10 cellular contexts compared by ENCODE assay signal in the genomic region with DNA sequence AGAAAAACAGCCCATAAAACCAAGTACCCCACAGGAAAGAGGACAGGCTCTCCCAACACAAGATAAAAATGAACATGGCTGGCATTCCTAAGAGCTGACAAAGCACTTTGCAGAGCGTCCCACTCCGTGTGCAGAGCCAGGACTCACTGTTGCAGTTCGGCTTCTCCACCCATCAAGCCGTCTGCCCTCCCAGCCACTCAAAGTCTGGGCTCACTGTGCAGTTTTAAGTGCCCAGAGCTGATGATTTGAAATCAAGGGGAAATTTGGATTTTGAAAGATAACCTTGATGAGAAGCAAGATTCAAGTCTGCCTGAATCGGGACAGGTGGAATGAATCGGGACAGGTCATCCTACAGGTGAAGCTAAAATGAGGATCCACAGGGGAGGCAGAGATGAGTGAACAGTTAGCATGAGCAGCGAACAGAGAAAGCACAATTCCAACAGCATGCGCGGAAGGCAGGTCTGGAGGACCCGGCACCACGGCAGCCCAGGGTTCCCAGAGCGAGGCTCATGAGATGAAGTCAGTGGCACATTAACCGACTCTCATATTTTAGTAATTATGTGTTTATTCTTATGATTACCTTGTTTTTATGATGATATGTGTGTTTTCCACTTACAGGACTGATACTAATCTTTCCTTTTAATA. TPM values are rescaled to one million over a fixed set of nuclear protein-coding genes. Genes with fewer than 3 reads are reported as not detected.
DNase-seq lines count a peak whose midpoint lies in the region; ATAC-seq, FAIRE-seq and TF ChIP-seq lines count a peak whose summit lies in the region.
"Had no signal": no experiment of that assay in that cellular context is flagged by ENCODE, and none has a peak within 500 bp of the region (broad histone marks: within the 10 kb centered on the region; RNA-seq: fewer than 3 reads in every experiment).

No MANE protein-coding gene starts in this region.

- no peaks in the 10 kb centered on the region for H3K27me3 ChIP-seq in DOHH2 (ENCODE audit: control insufficient read depth, low read length)
- H3K27me3 ChIP-seq: upper lobe of left lung had no signal

- H3K36me3 ChIP-seq in DOHH2 (ENCODE audit: control insufficient read depth, low read length), result peaks cover 89% of the 10 kb centered on the region

- H3K4me2 ChIP-seq in DOHH2 (ENCODE audit: low read length), result peak overlapping the region; percentile 85

- no peaks in the 10 kb centered on the region for H3K4me1 Mint-ChIP-seq in progenitor cell of endocrine pancreas (ENCODE audit: low read depth)

- H3K79me2 ChIP-seq in DOHH2 (ENCODE audit: control insufficient read depth, low read length), result peaks cover 36% of the 10 kb centered on the region

- peak overlapping the region; percentile 33 for H3K27ac Mint-ChIP-seq in progenitor cell of endocrine pancreas

- H4K20me1 ChIP-seq in DOHH2 (ENCODE audit: control insufficient read depth, insufficient read depth, low read depth, low read length), result no peaks in the 10 kb centered on the region

- H3K4me1 ChIP-seq in DOHH2 (ENCODE audit: control insufficient read depth, low read length), result peaks cover 80% of the 10 kb centered on the region
- H3K4me1 ChIP-seq: upper lobe of left lung had no signal

- H3K9me3 Mint-ChIP-seq in progenitor cell of endocrine pancreas (ENCODE audit: low read depth), result no peaks in the 10 kb centered on the region

- no peak for FAIRE-seq in RCC 7860 (lab: Jason Lieb, UNC)

- ATAC-seq in HG03439 (IDR thresholded peaks at IDR 0.05; ENCODE audit: unreplicated experiment), result no peak

- H3F3A ChIP-seq in DOHH2 (ENCODE audit: control insufficient read depth, insufficient read depth), result peaks cover 52% of the 10 kb centered on the region

- no peaks in the 10 kb centered on the region for H3K9me2 ChIP-seq in DOHH2 (replicated peaks; ENCODE audit: control insufficient read depth, low read length)

- H3K36me3 Mint-ChIP-seq in progenitor cell of endocrine pancreas (ENCODE audit: insufficient read depth), result peaks cover 29% of the 10 kb centered on the region

- no peak for TF ChIP-seq CTCF in DOHH2 (IDR thresholded peaks at IDR 0.05; ENCODE audit: low read depth, low read length, poor library complexity, severe bottlenecking)
- no peak for TF ChIP-seq CTCF in fibroblast of mammary gland (conservative IDR thresholded peaks at IDR 0.05; ENCODE audit: control insufficient read depth, insufficient read depth, low read depth, low read length)
- no peak for TF ChIP-seq CTCF in progenitor cell of endocrine pancreas (IDR thresholded peaks at IDR 0.05; ENCODE audit: unreplicated experiment)

- H3K27me3 Mint-ChIP-seq in progenitor cell of endocrine pancreas, result no peaks in the 10 kb centered on the region

- DNase-seq in RCC 7860 (ENCODE audit: low spot score) (peak; percentile 30), fibroblast of mammary gland (ENCODE audit: low read depth) (peak; percentile 69), progenitor cell of endocrine pancreas (ENCODE audit: low spot score, unreplicated experiment) (no peak), NCI-H510A treated with DMSO at 0.1 percent for 48 hours (lab: John Stamatoyannopoulos, UW) (no peak), HT-29 (ENCODE audit: low spot score) (no peak)
- DNase-seq in activated CD4-positive, alpha-beta T cell treated with anti-CD3 and anti-CD28 coated beads, Interleukin-2, amount 50 U/mL, for 1 hour, result no peak
- DNase-seq: retina, upper lobe of left lung had no signal

- H3K4me3 ChIP-seq in DOHH2 (ENCODE audit: low read length) (peak overlapping the region; percentile 66), fibroblast of mammary gland (ENCODE audit: control insufficient read depth, low read depth, low read length) (no peak overlapping the region)
- H3K4me3 ChIP-seq: upper lobe of left lung had no signal

- peak overlapping the region; percentile 97 for H3K27ac ChIP-seq in DOHH2 (ENCODE audit: low read depth, low read length)
- H3K27ac ChIP-seq: upper lobe of left lung had no signal

- H3K4me3 Mint-ChIP-seq in progenitor cell of endocrine pancreas (ENCODE audit: low read depth), result no peak overlapping the region

- H3K9me3 ChIP-seq in DOHH2 (ENCODE audit: control insufficient read depth, insufficient read depth, low read length), result no peaks in the 10 kb centered on the region
- H3K9me3 ChIP-seq: upper lobe of left lung had no signal

RNA-seq across cellular contexts. Expression of gene GPR68, which starts 39.8 kb away (rescaled TPM):
- 0.31 and 0.87 TPM in 2 replicates for total RNA-seq in progenitor cell of endocrine pancreas
- 0.31 TPM in 1 of 2 replicates, not detected in the other for total RNA-seq in HT-29 (2014; rRNA removed; shearing (Covaris generic))

Comparison
In these comparisons a context has a peak if more than half of its experiments do, and no peak if none do; other contexts are left out.
1. DNase-seq: peak in RCC 7860 (single experiment) and fibroblast of mammary gland (single experiment); none in progenitor cell of endocrine pancreas (single experiment), NCI-H510A treated with DMSO at 0.1 percent for 48 hours (single experiment), activated CD4-positive, alpha-beta T cell treated with anti-CD3 and anti-CD28 coated beads, Interleukin-2, amount 50 U/mL, for 1 hour (single experiment) and HT-29 (single experiment).